Comparison of ENCODE assay signal across 8 cellular contexts in the genomic region with DNA sequence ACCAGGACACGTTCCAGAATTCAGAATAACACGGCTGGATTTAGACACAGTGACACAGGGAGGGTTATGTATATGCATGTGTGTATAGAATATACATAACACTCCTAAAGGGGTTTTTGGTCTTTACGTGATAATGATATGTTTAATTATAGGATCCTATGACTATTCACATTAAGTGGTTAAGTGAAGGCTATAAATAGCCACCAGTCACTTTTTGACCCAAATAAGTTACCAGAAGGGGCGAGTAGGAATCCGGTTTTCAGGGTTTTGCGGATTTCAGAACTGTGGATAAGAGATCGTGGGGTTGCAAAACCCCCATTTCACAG. TPM values are rescaled to one million over a fixed set of nuclear protein-coding genes. Genes with fewer than 3 reads are reported as not detected.
DNase-seq lines count a peak whose midpoint lies in the region; ATAC-seq and TF ChIP-seq lines count a peak whose summit lies in the region.

No MANE protein-coding gene starts in this region.

- peaks cover 18% of the 10 kb centered on the region for H3K36me3 Mint-ChIP-seq in MCF 10A (ENCODE audit: insufficient read depth, unreplicated experiment)

- no peak for ATAC-seq in GM18498 (IDR thresholded peaks at IDR 0.05; ENCODE audit: unreplicated experiment)
- no peak for ATAC-seq in HG02885 (IDR thresholded peaks at IDR 0.05; ENCODE audit: poor library complexity, unreplicated experiment)
- no peak for ATAC-seq in GM18870 (IDR thresholded peaks at IDR 0.05; ENCODE audit: unreplicated experiment)
- ATAC-seq in HG03439 (IDR thresholded peaks at IDR 0.05; ENCODE audit: unreplicated experiment): no peak

- H3K79me2 ChIP-seq in neural cell (replicated peaks; ENCODE audit: insufficient read depth, low read length): no peaks in the 10 kb centered on the region

- no peaks in the 10 kb centered on the region for H3K36me3 ChIP-seq in neural cell (ENCODE audit: insufficient read depth, low read length)

- intact Hi-C loops in MCF 10A (cut with micrococcal nuclease): no loop called here

- no peak overlapping the region for H3K4me2 ChIP-seq in neural cell (ENCODE audit: low read length)

- H3K9ac ChIP-seq in neural cell (ENCODE audit: low read length): no peak overlapping the region

- H3K27me3 Mint-ChIP-seq in MCF 10A (ENCODE audit: insufficient read depth, unreplicated experiment): no peaks in the 10 kb centered on the region

- H3K27ac Mint-ChIP-seq in MCF 10A (ENCODE audit: low read depth, unreplicated experiment): no peak overlapping the region

- DNase-seq in AG04449 (ENCODE audit: low read depth, low spot score) (no peak), HFF-Myc (ENCODE audit: extremely low read depth, low read depth) (no peak), MCF 10A (ENCODE audit: unreplicated experiment) (no peak)

- no peaks in the 10 kb centered on the region for H3F3A ChIP-seq in neural cell (ENCODE audit: insufficient read depth, low read length, poor library complexity, severe bottlenecking)

- POLR2A ChIA-PET in AG04449 (lab: Yijun Ruan, JAX) (interaction anchor here (0.6 to 1.8 kb wide), 5 partner anchors 11 to 106 kb away, joined by 3 to 6 read pairs (median 3); a partner anchor contains a TSS), MCF 10A (lab: Yijun Ruan, JAX) (interaction anchor here (0.7 to 2.6 kb wide), 8 partner anchors 10 to 1774 kb away, joined by 3 to 23 read pairs (median 4); a partner anchor contains a TSS)

- H4K20me1 ChIP-seq in neural cell (ENCODE audit: insufficient read depth): no peaks in the 10 kb centered on the region

- H3K27me3 ChIP-seq in neural cell (ENCODE audit: insufficient read depth, low read depth, low read length): no peaks in the 10 kb centered on the region

- H3K27ac ChIP-seq in neural cell (ENCODE audit: low read length): no peak overlapping the region

- H3K4me3 ChIP-seq in AG04449 (ENCODE audit: low read depth, low read length) (peak overlapping the region; percentile 49), HFF-Myc (replicated peaks; ENCODE audit: low read depth, low read length) (0 out of 2 replicates have a peak overlapping the region, but pooled peaks have one; percentile 6), neural cell (ENCODE audit: low read length) (peak overlapping the region; percentile 59)

- H3K4me3 Mint-ChIP-seq in MCF 10A (ENCODE audit: unreplicated experiment): peak overlapping the region; percentile 66

- CTCF ChIA-PET in AG04449 (lab: Yijun Ruan, JAX): interaction anchor here (1.1 to 6.9 kb wide), 5 partner anchors 10 to 284 kb away, joined by 3 to 68 read pairs (median 13); a partner anchor contains a TSS
- CTCF ChIA-PET in MCF 10A (lab: Yijun Ruan, JAX): interaction anchor here (0.9 to 1.4 kb wide), 3 partner anchors 21 to 323 kb away, joined by 3 to 4 read pairs (median 3); no protein-coding TSS in a partner anchor

- H2AFZ ChIP-seq in neural cell (ENCODE audit: low read depth, low read length): no peak overlapping the region

- no peak for TF ChIP-seq EP300 in neural cell (conservative IDR thresholded peaks at IDR 0.05; ENCODE audit: poor library complexity, severe bottlenecking)

- TF ChIP-seq CTCF in AG04449 (IDR thresholded peaks at IDR 0.05; ENCODE audit: insufficient read depth, low read length, missing control alignments) (no peak), HFF-Myc (IDR thresholded peaks at IDR 0.05; ENCODE audit: low read depth, low read length, missing control alignments) (no peak), MCF 10A (IDR thresholded peaks at IDR 0.05; ENCODE audit: unreplicated experiment) (no peak), neural cell (IDR thresholded peaks at IDR 0.05; ENCODE audit: poor library complexity, severe bottlenecking) (no peak)

- no peaks in the 10 kb centered on the region for H3K4me1 Mint-ChIP-seq in MCF 10A (ENCODE audit: insufficient read depth, unreplicated experiment)

- no peaks in the 10 kb centered on the region for H3K9me3 ChIP-seq in neural cell (ENCODE audit: low read length)

- no peak for TF ChIP-seq RAD21 in neural cell (conservative IDR thresholded peaks at IDR 0.05)

- no TSS peak for BruUV-seq in MCF 10A (replicated peaks; lab: Mats Ljungman, UMichigan)

- H3K9me2 ChIP-seq in neural cell (ENCODE audit: insufficient read depth, low read length): no peaks in the 10 kb centered on the region

- no peaks in the 10 kb centered on the region for H3K9me3 Mint-ChIP-seq in MCF 10A (ENCODE audit: unreplicated experiment)

TF ChIP-seq in neural cell, 6 proteins besides CTCF, POLR2A, EP300 and RAD21:
- TF ChIP-seq MXI1 (conservative IDR thresholded peaks at IDR 0.05; ENCODE audit: poor library complexity, severe bottlenecking) (no peak), TAF1 (IDR thresholded peaks at IDR 0.05; ENCODE audit: low read depth) (no peak), SMC3 (conservative IDR thresholded peaks at IDR 0.05; ENCODE audit: poor library complexity) (no peak), EZH2 (IDR thresholded peaks at IDR 0.05; ENCODE audit: borderline replicate concordance, insufficient read depth, low read length, poor library complexity, severe bottlenecking) (no peak)
- TF ChIP-seq, protein P1, sequence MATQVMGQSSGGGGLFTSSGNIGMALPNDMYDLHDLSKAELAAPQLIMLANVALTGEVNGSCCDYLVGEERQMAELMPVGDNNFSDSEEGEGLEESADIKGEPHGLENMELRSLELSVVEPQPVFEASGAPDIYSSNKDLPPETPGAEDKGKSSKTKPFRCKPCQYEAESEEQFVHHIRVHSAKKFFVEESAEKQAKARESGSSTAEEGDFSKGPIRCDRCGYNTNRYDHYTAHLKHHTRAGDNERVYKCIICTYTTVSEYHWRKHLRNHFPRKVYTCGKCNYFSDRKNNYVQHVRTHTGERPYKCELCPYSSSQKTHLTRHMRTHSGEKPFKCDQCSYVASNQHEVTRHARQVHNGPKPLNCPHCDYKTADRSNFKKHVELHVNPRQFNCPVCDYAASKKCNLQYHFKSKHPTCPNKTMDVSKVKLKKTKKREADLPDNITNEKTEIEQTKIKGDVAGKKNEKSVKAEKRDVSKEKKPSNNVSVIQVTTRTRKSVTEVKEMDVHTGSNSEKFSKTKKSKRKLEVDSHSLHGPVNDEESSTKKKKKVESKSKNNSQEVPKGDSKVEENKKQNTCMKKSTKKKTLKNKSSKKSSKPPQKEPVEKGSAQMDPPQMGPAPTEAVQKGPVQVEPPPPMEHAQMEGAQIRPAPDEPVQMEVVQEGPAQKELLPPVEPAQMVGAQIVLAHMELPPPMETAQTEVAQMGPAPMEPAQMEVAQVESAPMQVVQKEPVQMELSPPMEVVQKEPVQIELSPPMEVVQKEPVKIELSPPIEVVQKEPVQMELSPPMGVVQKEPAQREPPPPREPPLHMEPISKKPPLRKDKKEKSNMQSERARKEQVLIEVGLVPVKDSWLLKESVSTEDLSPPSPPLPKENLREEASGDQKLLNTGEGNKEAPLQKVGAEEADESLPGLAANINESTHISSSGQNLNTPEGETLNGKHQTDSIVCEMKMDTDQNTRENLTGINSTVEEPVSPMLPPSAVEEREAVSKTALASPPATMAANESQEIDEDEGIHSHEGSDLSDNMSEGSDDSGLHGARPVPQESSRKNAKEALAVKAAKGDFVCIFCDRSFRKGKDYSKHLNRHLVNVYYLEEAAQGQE (IDR thresholded peaks at IDR 0.05; ENCODE audit: borderline replicate concordance): no peak
TF ChIP-seq in neural cell: peak in this region for 0.

RNA-seq across cellular contexts. Expression of a gene that starts 6.9 kb away (rescaled TPM):
- 0.44 TPM in 1 of 2 replicates, not detected in the other for total RNA-seq in MCF 10A (2022)
- not detected in 2 replicates for polyA plus RNA-seq in neural cell
- not detected in 2 replicates for polyA minus RNA-seq in neural cell

RNA-seq across cellular contexts. Expression of a gene that starts 9.5 kb away (rescaled TPM):
- total RNA-seq in MCF 10A (2022): 11.9 and 17.6 TPM in 2 replicates
- 0.66 and 1.2 TPM in 2 replicates for polyA plus RNA-seq in neural cell
- 0.58 TPM in 1 of 2 replicates, not detected in the other for polyA minus RNA-seq in neural cell

RNA-seq across cellular contexts. Expression of a gene that starts 10.6 kb away (rescaled TPM):
- total RNA-seq in MCF 10A (2022): 95.0 and 123 TPM in 2 replicates
- polyA plus RNA-seq in neural cell: 13.9 and 15.1 TPM in 2 replicates
- polyA minus RNA-seq in neural cell: 24.4 and 28.5 TPM in 2 replicates

RNA-seq across cellular contexts. Expression of a gene that starts 15.9 kb away (rescaled TPM):
- 36.1 and 43.1 TPM in 2 replicates for total RNA-seq in MCF 10A (2022)
- 5.4 and 7.6 TPM in 2 replicates for polyA plus RNA-seq in neural cell
- polyA minus RNA-seq in neural cell: 12.0 and 12.7 TPM in 2 replicates

RNA-seq across cellular contexts. Expression of a gene that starts 24.1 kb away (rescaled TPM):
- total RNA-seq in MCF 10A (2022): 224 and 249 TPM in 2 replicates
- polyA plus RNA-seq in neural cell: 227 and 241 TPM in 2 replicates
- 88.9 and 101 TPM in 2 replicates for polyA minus RNA-seq in neural cell

Comparison
In these comparisons a context has a peak if more than half of its experiments do, and no peak if none do; other contexts are left out.
1. H3K4me3 ChIP-seq: peak in every context shown above with its lines; median percentile 59 in neural cell; 49 in AG04449; 6 in HFF-Myc.